In the genomic region with DNA sequence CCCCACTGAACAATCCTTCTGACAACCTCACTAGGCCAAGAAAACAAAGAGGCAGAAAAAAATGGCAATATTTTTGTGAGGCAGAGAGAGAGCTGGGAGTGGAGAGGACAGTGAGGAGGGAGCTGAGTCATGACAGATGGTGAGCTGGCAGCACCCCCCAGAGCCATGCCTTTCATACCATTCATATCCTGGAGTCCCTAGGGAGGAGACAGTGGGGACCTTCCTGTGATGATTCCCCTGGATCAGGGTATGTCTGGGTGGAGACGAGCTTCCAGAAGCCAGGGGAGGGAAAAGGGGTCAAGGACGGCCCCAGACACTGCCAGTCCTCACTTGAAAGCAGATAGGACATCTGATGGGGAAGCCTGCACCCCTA, we compare ENCODE assay signal across 17 cellular contexts.
DNase-seq lines count a peak whose midpoint lies in the region; ATAC-seq and TF ChIP-seq lines count a peak whose summit lies in the region.
"Had no signal": no experiment of that assay in that cellular context is flagged by ENCODE, and none has a peak within 500 bp of the region (broad histone marks: within the 10 kb centered on the region; RNA-seq: fewer than 3 reads in every experiment).

No MANE protein-coding gene starts in this region.

- no peaks in the 10 kb centered on the region for H3K9me3 ChIP-seq in breast epithelium
- H3K9me3 ChIP-seq: thoracic aorta had no signal

- no peaks in the 10 kb centered on the region for H3K27me3 ChIP-seq in breast epithelium

- CTCF ChIA-PET in MCF 10A (lab: Yijun Ruan, JAX) = no interaction called here
- CTCF ChIA-PET in activated CD4-positive, alpha-beta T cell treated with anti-CD3 and anti-CD28 coated beads for 36 hours (lab: Charles Lee) = no interaction called here

- TF ChIP-seq CTCF in MCF 10A (IDR thresholded peaks at IDR 0.05; ENCODE audit: unreplicated experiment) (no peak), breast epithelium (IDR thresholded peaks at IDR 0.05) (no peak), foreskin fibroblast (IDR thresholded peaks at IDR 0.05; ENCODE audit: low read depth, low read length) (no peak)

- intact Hi-C loops in MCF 10A (cut with micrococcal nuclease) = no loop called here
- intact Hi-C loops in breast epithelium (cut with DNase I; ENCODE audit: low total_unique reads) = no loop called here
- intact Hi-C loops in activated CD4-positive, alpha-beta T cell treated with anti-CD3 and anti-CD28 coated beads for 36 hours (cut with DNase I, micrococcal nuclease) = no loop called here

- H3K4me1 ChIP-seq in breast epithelium = no peaks in the 10 kb centered on the region

- DNase-seq in MCF 10A (ENCODE audit: unreplicated experiment) (peak; percentile 43), breast epithelium (ENCODE audit: low spot score in 2 of 2) (no peak), foreskin fibroblast (peak; percentile 70 to 92), NCI-H2227 treated with DMSO at 0.1 percent for 48 hours (lab: John Stamatoyannopoulos, UW) (no peak)
- no peak for DNase-seq in activated CD4-positive, alpha-beta T cell treated with anti-CD3 and anti-CD28 coated beads for 36 hours
- DNase-seq in activated CD4-positive, alpha-beta T cell treated with anti-CD3 and anti-CD28 coated beads for 1 hour = no peak
- DNase-seq: activated naive CD4-positive, alpha-beta T cell treated with anti-CD3 and anti-CD28 coated beads for 36 hours; central memory CD4-positive, alpha-beta T cell; DMS153; NCI-H187; NCI-H774 had no signal

- no peaks in the 10 kb centered on the region for H3K36me3 Mint-ChIP-seq in MCF 10A (ENCODE audit: insufficient read depth, unreplicated experiment)
- H3K36me3 Mint-ChIP-seq in activated CD4-positive, alpha-beta T cell treated with anti-CD3 and anti-CD28 coated beads for 36 hours (ENCODE audit: low read depth) = no peaks in the 10 kb centered on the region

- BruUV-seq in MCF 10A (replicated peaks; lab: Mats Ljungman, UMichigan) = no TSS peak

- TF ChIP-seq POLR2A in breast epithelium (IDR thresholded peaks at IDR 0.05) = no peak

- peaks cover 7% of the 10 kb centered on the region for H3K27me3 Mint-ChIP-seq in MCF 10A (ENCODE audit: insufficient read depth, unreplicated experiment)
- H3K27me3 Mint-ChIP-seq in activated CD4-positive, alpha-beta T cell treated with anti-CD3 and anti-CD28 coated beads for 36 hours = peaks cover 4% of the 10 kb centered on the region

- H3K27ac ChIP-seq in breast epithelium = peak overlapping the region in 1 of 2 donors; percentile 20
- H3K27ac ChIP-seq: thoracic aorta, VCaP had no signal

- no peak overlapping the region for H3K27ac Mint-ChIP-seq in MCF 10A (ENCODE audit: low read depth, unreplicated experiment)
- no peak overlapping the region for H3K27ac Mint-ChIP-seq in activated CD4-positive, alpha-beta T cell treated with anti-CD3 and anti-CD28 coated beads for 36 hours
- H3K27ac Mint-ChIP-seq: activated naive CD4-positive, alpha-beta T cell treated with anti-CD3 and anti-CD28 coated beads for 36 hours had no signal

- H3K4me1 Mint-ChIP-seq in MCF 10A (ENCODE audit: insufficient read depth, unreplicated experiment) = no peaks in the 10 kb centered on the region
- H3K4me1 Mint-ChIP-seq in activated CD4-positive, alpha-beta T cell treated with anti-CD3 and anti-CD28 coated beads for 36 hours = no peaks in the 10 kb centered on the region

- ATAC-seq in SK-N-SH treated with all-trans-retinoic acid at 6 μM for 48 hours (peak; percentile 89), GM19455 (IDR thresholded peaks at IDR 0.05; ENCODE audit: unreplicated experiment) (no peak)
- no peak for ATAC-seq in activated CD4-positive, alpha-beta T cell treated with anti-CD3 and anti-CD28 coated beads for 36 hours
- ATAC-seq: GM12878 had no signal

- peaks cover 4% of the 10 kb centered on the region for H3K9me3 Mint-ChIP-seq in MCF 10A (ENCODE audit: unreplicated experiment)
- H3K9me3 Mint-ChIP-seq in activated CD4-positive, alpha-beta T cell treated with anti-CD3 and anti-CD28 coated beads for 36 hours (ENCODE audit: low read depth) = no peaks in the 10 kb centered on the region
- H3K9me3 Mint-ChIP-seq: activated naive CD4-positive, alpha-beta T cell treated with anti-CD3 and anti-CD28 coated beads for 36 hours had no signal

- POLR2A ChIA-PET in MCF 10A (lab: Yijun Ruan, JAX) = no interaction called here
- POLR2A ChIA-PET in activated CD4-positive, alpha-beta T cell treated with anti-CD3 and anti-CD28 coated beads for 36 hours (lab: Charles Lee) = no interaction called here

- no peaks in the 10 kb centered on the region for H3K36me3 ChIP-seq in breast epithelium
- H3K36me3 ChIP-seq: thoracic aorta had no signal

- H3K4me3 ChIP-seq in breast epithelium (no peak overlapping the region), foreskin fibroblast (ENCODE audit: low read depth in 1 of 2, low read length in 2 of 2) (no peak overlapping the region)
- H3K4me3 ChIP-seq: GM12878, lung, thoracic aorta had no signal

- H3K4me3 Mint-ChIP-seq in MCF 10A (ENCODE audit: unreplicated experiment) = no peak overlapping the region
- no peak overlapping the region for H3K4me3 Mint-ChIP-seq in activated CD4-positive, alpha-beta T cell treated with anti-CD3 and anti-CD28 coated beads for 36 hours
- H3K4me3 Mint-ChIP-seq: activated naive CD4-positive, alpha-beta T cell treated with anti-CD3 and anti-CD28 coated beads for 36 hours had no signal

TF ChIP-seq in SK-N-SH treated with all-trans-retinoic acid at 6 μM for 48 hours, 23 proteins besides CTCF, POLR2A, EP300 and RAD21:
- TF ChIP-seq ZC3H10 (CRISPR knock-in tag; IDR thresholded peaks at IDR 0.05) = no peak
- no peak for TF ChIP-seq ISL1 (CRISPR knock-in tag; IDR thresholded peaks at IDR 0.05)
- no peak for TF ChIP-seq ZNF8 (CRISPR knock-in tag; IDR thresholded peaks at IDR 0.05)
- no peak for TF ChIP-seq ZNF70 (CRISPR knock-in tag; IDR thresholded peaks at IDR 0.05)
- no peak for TF ChIP-seq ZFP3 (CRISPR knock-in tag; IDR thresholded peaks at IDR 0.05)
- no peak for TF ChIP-seq ESRRG (CRISPR knock-in tag; IDR thresholded peaks at IDR 0.05)

Comparison
In these comparisons a context has a peak if more than half of its experiments do, and no peak if none do; other contexts are left out.
1. DNase-seq: peak in MCF 10A (single experiment) and foreskin fibroblast (2 of 2); none in breast epithelium (0 of 2), NCI-H2227 treated with DMSO at 0.1 percent for 48 hours (single experiment), activated CD4-positive, alpha-beta T cell treated with anti-CD3 and anti-CD28 coated beads for 36 hours (single experiment) and activated CD4-positive, alpha-beta T cell treated with anti-CD3 and anti-CD28 coated beads for 1 hour (single experiment).